Comparison of ENCODE assay signal across 3 cellular contexts in genomic region chr2:238996331-238997136, GRCh38.
TF ChIP-seq lines count a peak whose summit lies in the region.

No MANE protein-coding gene starts in this region.

TF ChIP-seq in SK-N-SH, 30 proteins besides CTCF, POLR2A, EP300 and RAD21 (continued from another document):
- TF ChIP-seq GABPA (IDR thresholded peaks at IDR 0.05; ENCODE audit: low read depth) (no peak), TCF12 (IDR thresholded peaks at IDR 0.05) (no peak), GATA2 (CRISPR knock-in tag; IDR thresholded peaks at IDR 0.05) (no peak), TAF1 (IDR thresholded peaks at IDR 0.05; ENCODE audit: borderline replicate concordance, low read depth, low read length) (no peak), RCOR1 (IDR thresholded peaks at IDR 0.05; ENCODE audit: low read length) (no peak), MAX (IDR thresholded peaks at IDR 0.05; ENCODE audit: low read depth) (no peak), CHD2 (IDR thresholded peaks at IDR 0.05; ENCODE audit: low read length, partially characterized antibody) (no peak), MEF2A (IDR thresholded peaks at IDR 0.05; ENCODE audit: borderline replicate concordance, low read depth) (no peak), YY1 (IDR thresholded peaks at IDR 0.05; ENCODE audit: low read depth) (no peak), ELF1 (IDR thresholded peaks at IDR 0.05) (no peak)
TF ChIP-seq in SK-N-SH: peak in this region for 0.

TF ChIP-seq in SK-N-SH treated with all-trans-retinoic acid at 6 μM for 48 hours, 23 proteins besides CTCF, POLR2A, EP300 and RAD21 (continued from another document):
- TF ChIP-seq TSHZ2 (CRISPR knock-in tag; IDR thresholded peaks at IDR 0.05) = no peak
- TF ChIP-seq TCF4 (CRISPR knock-in tag; IDR thresholded peaks at IDR 0.05; ENCODE audit: borderline replicate concordance) = no peak
- no peak for TF ChIP-seq ZNF565 (CRISPR knock-in tag; conservative IDR thresholded peaks at IDR 0.05; ENCODE audit: low read depth)
- TF ChIP-seq POU6F1 (CRISPR knock-in tag; IDR thresholded peaks at IDR 0.05; ENCODE audit: borderline replicate concordance, low read depth) = no peak
- no peak for TF ChIP-seq CSRNP3 (CRISPR knock-in tag; IDR thresholded peaks at IDR 0.05)
- TF ChIP-seq ARNTL (CRISPR knock-in tag; IDR thresholded peaks at IDR 0.05; ENCODE audit: borderline replicate concordance, low read depth) = no peak
- no peak for TF ChIP-seq TOX (CRISPR knock-in tag; IDR thresholded peaks at IDR 0.05; ENCODE audit: borderline replicate concordance)
- TF ChIP-seq ZC3H10 (CRISPR knock-in tag; IDR thresholded peaks at IDR 0.05) = no peak
- TF ChIP-seq ZNF70 (CRISPR knock-in tag; IDR thresholded peaks at IDR 0.05) = no peak
- no peak for TF ChIP-seq BACH2 (CRISPR knock-in tag; IDR thresholded peaks at IDR 0.05; ENCODE audit: borderline replicate concordance)
- no peak for TF ChIP-seq ISL1 (CRISPR knock-in tag; IDR thresholded peaks at IDR 0.05)
- no peak for TF ChIP-seq ZNF8 (CRISPR knock-in tag; IDR thresholded peaks at IDR 0.05)

TF ChIP-seq in WTC11, 78 proteins besides CTCF, POLR2A, EP300 and RAD21 (continued from another document):
- TF ChIP-seq FOXP4 (CRISPR knock-in tag; IDR thresholded peaks at IDR 0.05) = no peak
- no peak for TF ChIP-seq NR3C1 (CRISPR knock-in tag; conservative IDR thresholded peaks at IDR 0.05; ENCODE audit: low read depth)
- TF ChIP-seq FOXK1 (CRISPR knock-in tag; IDR thresholded peaks at IDR 0.05) = no peak
- no peak for TF ChIP-seq TEAD1 (CRISPR knock-in tag; IDR thresholded peaks at IDR 0.05)
